ENCODE assay signal across 20 cellular contexts in the genomic region with DNA sequence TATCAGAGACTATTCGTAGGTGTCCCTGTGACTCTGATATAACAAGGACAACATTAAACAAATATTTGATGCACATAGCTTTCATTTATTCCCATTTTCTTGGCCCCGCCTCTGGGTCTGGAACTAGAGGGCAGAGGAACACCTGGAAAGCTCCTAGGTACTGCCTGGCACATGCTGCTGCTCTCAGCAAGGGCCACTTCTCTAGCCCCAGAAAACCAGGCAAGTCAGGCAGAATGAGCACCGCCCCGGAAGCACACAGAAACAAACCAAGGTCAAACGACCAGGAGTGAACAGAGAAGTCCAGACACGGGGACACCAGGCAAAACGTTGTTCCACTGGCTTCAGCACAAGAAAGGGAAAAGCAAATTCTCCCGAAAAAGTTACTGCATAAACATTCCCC.
"Had no signal": no experiment of that assay in that cellular context is flagged by ENCODE, and none has a peak within 500 bp of the region (broad histone marks: within the 10 kb centered on the region; RNA-seq: fewer than 3 reads in every experiment).

No MANE protein-coding gene starts in this region.

- H3K9ac ChIP-seq: parathyroid adenoma had no signal

- H3K27me3 Mint-ChIP-seq: activated B cell treated with CpG ODN at 0.5 μM for 24 hours; activated CD4-positive, alpha-beta memory T cell treated with anti-CD3 and anti-CD28 coated beads for 36 hours; activated CD8-positive, alpha-beta memory T cell treated with anti-CD3 and anti-CD28 coated beads, Interleukin-2, amount 10 ng/mL, durations not matched to agents 7 days and 5 days; activated naive CD8-positive, alpha-beta T cell treated with anti-CD3 and anti-CD28 coated beads, Interleukin-2, amount 10 ng/mL, durations not matched to agents 7 days and 5 days; activated T-helper 17 cell treated with anti-CD3 and anti-CD28 coated beads, Interleukin-2, amount 50 U/mL, for 72 hours; central memory CD8-positive, alpha-beta T cell; naive thymus-derived CD8-positive, alpha-beta T cell had no signal

- H3K9me3 ChIP-seq: left lung, upper lobe of left lung had no signal

- H3K27ac ChIP-seq: brain microvascular endothelial cell, coronary artery had no signal

- DNase-seq: activated B cell treated with CpG ODN at 0.5 μM for 24 hours; activated CD4-positive, alpha-beta memory T cell treated with anti-CD3 and anti-CD28 coated beads for 36 hours; activated CD4-positive, alpha-beta T cell treated with anti-CD3 and anti-CD28 coated beads for 4 hours; activated CD8-positive, alpha-beta memory T cell treated with anti-CD3 and anti-CD28 coated beads, Interleukin-2, amount 10 ng/mL, durations not matched to agents 7 days and 5 days; activated naive CD4-positive, alpha-beta T cell; activated naive CD8-positive, alpha-beta T cell treated with anti-CD3 and anti-CD28 coated beads, Interleukin-2, amount 10 ng/mL, durations not matched to agents 7 days and 5 days; brain microvascular endothelial cell; foreskin melanocyte; kidney; left lung; mesendoderm; naive thymus-derived CD8-positive, alpha-beta T cell; stimulated activated CD4-positive, alpha-beta T cell treated with anti-CD3 and anti-CD28 coated beads, Interleukin-12 subunit alpha, Interleukin-12 subunit beta, amount 100 ng/mL, for 4 hours; stimulated activated CD4-positive, alpha-beta T cell treated with anti-CD3 and anti-CD28 coated beads, Interleukin-1b, Interleukin-23, amount 100 ng/mL, for 48 hours; stimulated activated naive CD8-positive, alpha-beta T cell treated with anti-CD3 and anti-CD28 coated beads, Interleukin-15, Interleukin-2, amounts not matched to agents 100 U/mL and 50 U/mL, for 24 hours; upper lobe of left lung had no signal

- H3K4me1 Mint-ChIP-seq: activated B cell treated with CpG ODN at 0.5 μM for 24 hours; activated naive CD8-positive, alpha-beta T cell treated with anti-CD3 and anti-CD28 coated beads, Interleukin-2, amount 10 ng/mL, durations not matched to agents 7 days and 5 days; activated T-helper 17 cell treated with anti-CD3 and anti-CD28 coated beads, Interleukin-2, amount 50 U/mL, for 72 hours; central memory CD8-positive, alpha-beta T cell had no signal

- H3K9me3 Mint-ChIP-seq: activated B cell treated with CpG ODN at 0.5 μM for 24 hours; activated CD4-positive, alpha-beta memory T cell treated with anti-CD3 and anti-CD28 coated beads for 36 hours; activated naive CD8-positive, alpha-beta T cell treated with anti-CD3 and anti-CD28 coated beads, Interleukin-2, amount 10 ng/mL, durations not matched to agents 7 days and 5 days; activated T-helper 17 cell treated with anti-CD3 and anti-CD28 coated beads, Interleukin-2, amount 50 U/mL, for 72 hours; central memory CD8-positive, alpha-beta T cell; naive thymus-derived CD8-positive, alpha-beta T cell had no signal

- H3K27me3 ChIP-seq: brain microvascular endothelial cell, left lung, upper lobe of left lung had no signal

- H3K4me3 Mint-ChIP-seq: activated B cell treated with CpG ODN at 0.5 μM for 24 hours; activated CD4-positive, alpha-beta memory T cell treated with anti-CD3 and anti-CD28 coated beads for 36 hours; activated CD8-positive, alpha-beta memory T cell treated with anti-CD3 and anti-CD28 coated beads, Interleukin-2, amount 10 ng/mL, durations not matched to agents 7 days and 5 days; activated naive CD8-positive, alpha-beta T cell treated with anti-CD3 and anti-CD28 coated beads, Interleukin-2, amount 10 ng/mL, durations not matched to agents 7 days and 5 days; activated T-helper 17 cell treated with anti-CD3 and anti-CD28 coated beads, Interleukin-2, amount 50 U/mL, for 72 hours; central memory CD8-positive, alpha-beta T cell; naive thymus-derived CD8-positive, alpha-beta T cell had no signal

- H3K27ac Mint-ChIP-seq: activated B cell treated with CpG ODN at 0.5 μM for 24 hours; activated CD4-positive, alpha-beta memory T cell treated with anti-CD3 and anti-CD28 coated beads for 36 hours; activated CD8-positive, alpha-beta memory T cell treated with anti-CD3 and anti-CD28 coated beads, Interleukin-2, amount 10 ng/mL, durations not matched to agents 7 days and 5 days; activated naive CD8-positive, alpha-beta T cell treated with anti-CD3 and anti-CD28 coated beads, Interleukin-2, amount 10 ng/mL, durations not matched to agents 7 days and 5 days; activated T-helper 17 cell treated with anti-CD3 and anti-CD28 coated beads, Interleukin-2, amount 50 U/mL, for 72 hours; naive thymus-derived CD8-positive, alpha-beta T cell had no signal

- H3K4me3 ChIP-seq: coronary artery, left lung, upper lobe of left lung had no signal

- H3K36me3 Mint-ChIP-seq: activated CD4-positive, alpha-beta memory T cell treated with anti-CD3 and anti-CD28 coated beads for 36 hours; activated CD8-positive, alpha-beta memory T cell treated with anti-CD3 and anti-CD28 coated beads, Interleukin-2, amount 10 ng/mL, durations not matched to agents 7 days and 5 days; activated naive CD8-positive, alpha-beta T cell treated with anti-CD3 and anti-CD28 coated beads, Interleukin-2, amount 10 ng/mL, durations not matched to agents 7 days and 5 days; naive thymus-derived CD8-positive, alpha-beta T cell had no signal

- ATAC-seq: activated CD8-positive, alpha-beta memory T cell treated with anti-CD3 and anti-CD28 coated beads, Interleukin-2, amount 10 ng/mL, durations not matched to agents 7 days and 5 days; activated T-helper 17 cell treated with anti-CD3 and anti-CD28 coated beads, Interleukin-2, amount 50 U/mL, for 72 hours; left lung; naive thymus-derived CD8-positive, alpha-beta T cell; stimulated activated naive CD8-positive, alpha-beta T cell treated with anti-CD3 and anti-CD28 coated beads, Interleukin-15, Interleukin-2, amounts not matched to agents 100 U/mL and 50 U/mL, for 24 hours had no signal

- H3K36me3 ChIP-seq: brain microvascular endothelial cell, left lung, upper lobe of left lung had no signal
